ENCODE assay signal across 15 cellular contexts in genomic region chr9:73916016-73916673, GRCh38.
DNase-seq lines count a peak whose midpoint lies in the region; ATAC-seq and TF ChIP-seq lines count a peak whose summit lies in the region.
"Had no signal": no experiment of that assay in that cellular context is flagged by ENCODE, and none has a peak within 500 bp of the region (broad histone marks: within the 10 kb centered on the region; RNA-seq: fewer than 3 reads in every experiment).

No MANE protein-coding gene starts in this region.

- ATAC-seq in RWPE2 (ENCODE audit: low read depth) (peak; percentile 40; the same call in 1 of the 3 replicates), gastrocnemius medialis (no peak)
- ATAC-seq: activated CD8-positive, alpha-beta memory T cell treated with anti-CD3 and anti-CD28 coated beads, Interleukin-2, amount 10 ng/mL, durations not matched to agents 7 days and 5 days had no signal

- H3K9me3 ChIP-seq in RWPE2 (ENCODE audit: severe bottlenecking) (no peaks in the 10 kb centered on the region), smooth muscle cell (replicated peaks; ENCODE audit: low read depth) (no peaks in the 10 kb centered on the region), OCI-LY7 (ENCODE audit: low read length) (no peaks in the 10 kb centered on the region), gastrocnemius medialis (no peaks in the 10 kb centered on the region)
- H3K9me3 ChIP-seq: SJCRH30, vagina had no signal

- H3K36me3 ChIP-seq in RWPE2 (ENCODE audit: low read depth): no peaks in the 10 kb centered on the region
- no peaks in the 10 kb centered on the region for H3K36me3 ChIP-seq in smooth muscle cell (ENCODE audit: low read depth)
- H3K36me3 ChIP-seq in OCI-LY7 (ENCODE audit: insufficient read depth, low read length): no peaks in the 10 kb centered on the region
- no peaks in the 10 kb centered on the region for H3K36me3 ChIP-seq in gastrocnemius medialis
- H3K36me3 ChIP-seq: SJCRH30, vagina had no signal

- no peaks in the 10 kb centered on the region for H3K36me3 Mint-ChIP-seq in T-helper 2 cell treated with Interferon-gamma antibody and Interleukin-4, amounts not matched to agents 5 μg/mL and 100 μg/mL, for 36 hours (ENCODE audit: low read depth)
- H3K36me3 Mint-ChIP-seq: activated CD8-positive, alpha-beta memory T cell treated with anti-CD3 and anti-CD28 coated beads, Interleukin-2, amount 10 ng/mL, durations not matched to agents 7 days and 5 days had no signal

- no peaks in the 10 kb centered on the region for H3K27me3 Mint-ChIP-seq in T-helper 2 cell treated with Interferon-gamma antibody and Interleukin-4, amounts not matched to agents 5 μg/mL and 100 μg/mL, for 36 hours (ENCODE audit: low read depth)
- H3K27me3 Mint-ChIP-seq: activated CD8-positive, alpha-beta memory T cell treated with anti-CD3 and anti-CD28 coated beads, Interleukin-2, amount 10 ng/mL, durations not matched to agents 7 days and 5 days; central memory CD8-positive, alpha-beta T cell had no signal

- no TSS peak for BruUV-seq in OCI-LY7 (replicated peaks; lab: Mats Ljungman, UMichigan)

- DNase-seq in NOMO-1 treated with DMSO at 0.1 percent for 48 hours (lab: John Stamatoyannopoulos, UW; ENCODE audit: unreplicated experiment) (peak; percentile 10), NOMO-1 (lab: John Stamatoyannopoulos, UW; ENCODE audit: unreplicated experiment in 2 of 2) (no peak), RWPE2 (ENCODE audit: low spot score) (no peak), foreskin melanocyte (peak; percentile 8), smooth muscle cell (lab: John Stamatoyannopoulos, UW; ENCODE audit: unreplicated experiment) (no peak), OCI-LY7 (ENCODE audit: low spot score) (no peak), gastrocnemius medialis (no peak)
- DNase-seq in T-helper 2 cell treated with Interferon-gamma antibody and Interleukin-4, amounts not matched to agents 5 μg/mL and 100 μg/mL, for 36 hours (ENCODE audit: low spot score): no peak
- DNase-seq: activated CD8-positive, alpha-beta memory T cell treated with anti-CD3 and anti-CD28 coated beads, Interleukin-2, amount 10 ng/mL, durations not matched to agents 7 days and 5 days; AML-193; NCI-H1694 treated with DMSO at 0.1 percent for 48 hours; occipital lobe had no signal

- WGBS in smooth muscle cell (ENCODE audit: low lambda C conversion rate): 55% methylated on average over 6 of the region's 6 CpGs

- no peak overlapping the region for H3K27ac Mint-ChIP-seq in T-helper 2 cell treated with Interferon-gamma antibody and Interleukin-4, amounts not matched to agents 5 μg/mL and 100 μg/mL, for 36 hours
- H3K27ac Mint-ChIP-seq: activated CD8-positive, alpha-beta memory T cell treated with anti-CD3 and anti-CD28 coated beads, Interleukin-2, amount 10 ng/mL, durations not matched to agents 7 days and 5 days had no signal

- TF ChIP-seq CTCF in RWPE2 (IDR thresholded peaks at IDR 0.05; ENCODE audit: poor library complexity, severe bottlenecking): peak; percentile 32
- peak; percentile 35 for TF ChIP-seq CTCF in smooth muscle cell (IDR thresholded peaks at IDR 0.05; ENCODE audit: borderline replicate concordance, insufficient read depth, poor library complexity, severe bottlenecking)
- TF ChIP-seq CTCF in OCI-LY7 (conservative IDR thresholded peaks at IDR 0.05; ENCODE audit: low read length): no peak
- no peak for TF ChIP-seq CTCF in gastrocnemius medialis (IDR thresholded peaks at IDR 0.05 in 4 of 5, conservative IDR thresholded peaks at IDR 0.05 in 1 of 5)

- no peaks in the 10 kb centered on the region for H3F3A ChIP-seq in smooth muscle cell (ENCODE audit: low read depth)

- H3K27ac ChIP-seq in RWPE2 (ENCODE audit: poor library complexity, severe bottlenecking): no peak overlapping the region
- H3K27ac ChIP-seq in smooth muscle cell (ENCODE audit: low read depth): no peak overlapping the region
- no peak overlapping the region for H3K27ac ChIP-seq in OCI-LY7 (ENCODE audit: low read depth, low read length, poor library complexity, severe bottlenecking)
- no peak overlapping the region for H3K27ac ChIP-seq in gastrocnemius medialis
- H3K27ac ChIP-seq: SJCRH30, vagina had no signal

- H2AFZ ChIP-seq in smooth muscle cell (ENCODE audit: low read depth) (peak overlapping the region; percentile 62), OCI-LY7 (ENCODE audit: low read length) (no peak overlapping the region)

- H3K9ac ChIP-seq in smooth muscle cell (ENCODE audit: low read depth): no peak overlapping the region

- H4K20me1 ChIP-seq in smooth muscle cell (ENCODE audit: low read depth): no peaks in the 10 kb centered on the region
- no peaks in the 10 kb centered on the region for H4K20me1 ChIP-seq in OCI-LY7 (ENCODE audit: insufficient read depth, low read length)

- H3K9me2 ChIP-seq in OCI-LY7 (ENCODE audit: insufficient read depth, low read length): no peaks in the 10 kb centered on the region

- no peak for TF ChIP-seq POLR2A in gastrocnemius medialis (IDR thresholded peaks at IDR 0.05)

- no peaks in the 10 kb centered on the region for H3K4me1 Mint-ChIP-seq in T-helper 2 cell treated with Interferon-gamma antibody and Interleukin-4, amounts not matched to agents 5 μg/mL and 100 μg/mL, for 36 hours (ENCODE audit: low read depth)
- H3K4me1 Mint-ChIP-seq: activated CD8-positive, alpha-beta memory T cell treated with anti-CD3 and anti-CD28 coated beads, Interleukin-2, amount 10 ng/mL, durations not matched to agents 7 days and 5 days; central memory CD8-positive, alpha-beta T cell had no signal

- intact Hi-C loops in OCI-LY7 (cut with micrococcal nuclease; ENCODE audit: unreplicated experiment): no loop called here
- intact Hi-C loops in gastrocnemius medialis (cut with DNase I; ENCODE audit: low total_unique reads): no loop called here

- H3K4me2 ChIP-seq in smooth muscle cell: no peak overlapping the region
- no peak overlapping the region for H3K4me2 ChIP-seq in OCI-LY7 (ENCODE audit: low read length)

- H3K4me3 Mint-ChIP-seq in T-helper 2 cell treated with Interferon-gamma antibody and Interleukin-4, amounts not matched to agents 5 μg/mL and 100 μg/mL, for 36 hours: no peak overlapping the region
- H3K4me3 Mint-ChIP-seq: activated CD8-positive, alpha-beta memory T cell treated with anti-CD3 and anti-CD28 coated beads, Interleukin-2, amount 10 ng/mL, durations not matched to agents 7 days and 5 days; central memory CD8-positive, alpha-beta T cell had no signal

- no peaks in the 10 kb centered on the region for H3K27me3 ChIP-seq in RWPE2 (ENCODE audit: insufficient read depth, poor library complexity, severe bottlenecking)
- no peaks in the 10 kb centered on the region for H3K27me3 ChIP-seq in smooth muscle cell (ENCODE audit: low read depth)
- no peaks in the 10 kb centered on the region for H3K27me3 ChIP-seq in gastrocnemius medialis
- H3K27me3 ChIP-seq: vagina had no signal

- H3K4me3 ChIP-seq in RWPE2 (ENCODE audit: severe bottlenecking): no peak overlapping the region
- H3K4me3 ChIP-seq in smooth muscle cell: no peak overlapping the region
- no peak overlapping the region for H3K4me3 ChIP-seq in OCI-LY7 (ENCODE audit: low read depth, low read length, poor library complexity, severe bottlenecking)
- no peak overlapping the region for H3K4me3 ChIP-seq in gastrocnemius medialis
- H3K4me3 ChIP-seq: SJCRH30, vagina had no signal

- in situ Hi-C loops in gastrocnemius medialis (cut with MboI; ENCODE audit: low sequenced_read_pairs in 4 of 4): no loop called here

- H3K4me1 ChIP-seq in RWPE2 (ENCODE audit: insufficient read depth, poor library complexity, severe bottlenecking) (no peaks in the 10 kb centered on the region), smooth muscle cell (ENCODE audit: low read depth) (peaks cover 15% of the 10 kb centered on the region), OCI-LY7 (ENCODE audit: insufficient read depth, low read length, poor library complexity, severe bottlenecking) (no peaks in the 10 kb centered on the region), gastrocnemius medialis (no peaks in the 10 kb centered on the region)
- H3K4me1 ChIP-seq: SJCRH30, vagina had no signal

- H3K79me2 ChIP-seq in smooth muscle cell (ENCODE audit: low read depth): no peaks in the 10 kb centered on the region
- H3K79me2 ChIP-seq in OCI-LY7 (ENCODE audit: insufficient read depth, low read depth, low read length): no peaks in the 10 kb centered on the region

- no peaks in the 10 kb centered on the region for H3K9me3 Mint-ChIP-seq in T-helper 2 cell treated with Interferon-gamma antibody and Interleukin-4, amounts not matched to agents 5 μg/mL and 100 μg/mL, for 36 hours
- H3K9me3 Mint-ChIP-seq: central memory CD8-positive, alpha-beta T cell had no signal

- CTCF ChIA-PET in OCI-LY7 (lab: Charles Lee; ENCODE audit: unreplicated experiment): no interaction called here

- POLR2A ChIA-PET in OCI-LY7 (lab: Charles Lee): interaction anchor here (0.6 kb wide), 1 partner anchor 408 kb away, joined by 3 read pairs; no protein-coding TSS in a partner anchor

Comparison
In these comparisons a context has a peak if more than half of its experiments do, and no peak if none do; other contexts are left out.
1. DNase-seq: peak in NOMO-1 treated with DMSO at 0.1 percent for 48 hours (single experiment) and foreskin melanocyte (single experiment); none in NOMO-1 (0 of 2), RWPE2 (single experiment), smooth muscle cell (single experiment), OCI-LY7 (single experiment), T-helper 2 cell treated with Interferon-gamma antibody and Interleukin-4, amounts not matched to agents 5 μg/mL and 100 μg/mL, for 36 hours (single experiment) and gastrocnemius medialis (0 of 2).
2. CTCF ChIP-seq: peak in RWPE2 (single experiment) and smooth muscle cell (single experiment); none in OCI-LY7 (single experiment) and gastrocnemius medialis (0 of 5).